In genomic region chr17:66491665-66492064, GRCh38 we compare ENCODE assay signal across 22 cellular contexts.
DNase-seq lines count a peak whose midpoint lies in the region.
"Had no signal": no experiment of that assay in that cellular context is flagged by ENCODE, and none has a peak within 500 bp of the region (broad histone marks: within the 10 kb centered on the region; RNA-seq: fewer than 3 reads in every experiment).

No MANE protein-coding gene starts in this region.

- H3K36me3 Mint-ChIP-seq in activated CD4-positive, alpha-beta T cell treated with anti-CD3 and anti-CD28 coated beads, Interleukin-2, amount 10 ng/mL, durations not matched to agents 24 days and 14 days (ENCODE audit: low read depth) = peaks cover 33% of the 10 kb centered on the region
- peaks cover 42% of the 10 kb centered on the region for H3K36me3 Mint-ChIP-seq in activated T-helper 2 cell treated with anti-CD3 and anti-CD28 coated beads, Interferon-gamma antibody, Interleukin-2, Interleukin-4, amounts not matched to agents 10 μg/mL and 5 μg/mL and 100 μg/mL, durations not matched to agents 14 hours and 24 hours and 36 hours (ENCODE audit: low read depth)

- no peak overlapping the region for H3K4me2 ChIP-seq in mesenchymal stem cell (ENCODE audit: low read length, poor library complexity, severe bottlenecking)
- H3K4me2 ChIP-seq: KMS-11 had no signal

- no peaks in the 10 kb centered on the region for H3K27me3 Mint-ChIP-seq in activated CD4-positive, alpha-beta T cell treated with anti-CD3 and anti-CD28 coated beads, Interleukin-2, amount 10 ng/mL, durations not matched to agents 24 days and 14 days
- H3K27me3 Mint-ChIP-seq in activated T-helper 2 cell treated with anti-CD3 and anti-CD28 coated beads, Interferon-gamma antibody, Interleukin-2, Interleukin-4, amounts not matched to agents 10 μg/mL and 5 μg/mL and 100 μg/mL, durations not matched to agents 14 hours and 24 hours and 36 hours (ENCODE audit: low read depth) = no peaks in the 10 kb centered on the region
- H3K27me3 Mint-ChIP-seq: B cell had no signal

- H3K4ac ChIP-seq in mesenchymal stem cell (ENCODE audit: low read depth in 1 of 2, low read length in 2 of 2) = peak overlapping the region in 1 of 2 experiments; percentile 88

- peaks cover 54% of the 10 kb centered on the region for H3K4me1 Mint-ChIP-seq in activated CD4-positive, alpha-beta T cell treated with anti-CD3 and anti-CD28 coated beads, Interleukin-2, amount 10 ng/mL, durations not matched to agents 24 days and 14 days
- peaks cover 48% of the 10 kb centered on the region for H3K4me1 Mint-ChIP-seq in activated T-helper 2 cell treated with anti-CD3 and anti-CD28 coated beads, Interferon-gamma antibody, Interleukin-2, Interleukin-4, amounts not matched to agents 10 μg/mL and 5 μg/mL and 100 μg/mL, durations not matched to agents 14 hours and 24 hours and 36 hours (ENCODE audit: low read depth)
- H3K4me1 Mint-ChIP-seq: B cell had no signal

- no peak overlapping the region for H2BK120ac ChIP-seq in mesenchymal stem cell (ENCODE audit: low read depth, low read length)

- H3K27ac ChIP-seq in mesenchymal stem cell (ENCODE audit: low read length, poor library complexity, severe bottlenecking) = no peak overlapping the region
- H3K27ac ChIP-seq: KMS-11, lower lobe of right lung, SJCRH30, tibial artery had no signal

- no peak overlapping the region for H4K8ac ChIP-seq in mesenchymal stem cell (ENCODE audit: low read length)

- peak overlapping the region; percentile 22 for H3K4me3 ChIP-seq in Jurkat, Clone E6-1 (ENCODE audit: low read length)
- H3K4me3 ChIP-seq in mesenchymal stem cell (ENCODE audit: insufficient read depth in 1 of 2, low read depth in 1 of 2, low read length in 2 of 2) = no peak overlapping the region
- H3K4me3 ChIP-seq: A549, lower lobe of right lung, mucosa of descending colon, SJCRH30, tibial artery had no signal

- peak overlapping the region; percentile 4 to 82 for H3K18ac ChIP-seq in mesenchymal stem cell (ENCODE audit: low read depth in 1 of 2, low read length in 2 of 2)

- peaks cover 4% of the 10 kb centered on the region for H3K9me3 Mint-ChIP-seq in activated CD4-positive, alpha-beta T cell treated with anti-CD3 and anti-CD28 coated beads, Interleukin-2, amount 10 ng/mL, durations not matched to agents 24 days and 14 days
- no peaks in the 10 kb centered on the region for H3K9me3 Mint-ChIP-seq in activated T-helper 2 cell treated with anti-CD3 and anti-CD28 coated beads, Interferon-gamma antibody, Interleukin-2, Interleukin-4, amounts not matched to agents 10 μg/mL and 5 μg/mL and 100 μg/mL, durations not matched to agents 14 hours and 24 hours and 36 hours
- H3K9me3 Mint-ChIP-seq: nephron had no signal

- H3K23ac ChIP-seq in mesenchymal stem cell (ENCODE audit: low read length in 2 of 2) = no peak overlapping the region

- H3K4me3 Mint-ChIP-seq in activated CD4-positive, alpha-beta T cell treated with anti-CD3 and anti-CD28 coated beads, Interleukin-2, amount 10 ng/mL, durations not matched to agents 24 days and 14 days = no peak overlapping the region
- H3K4me3 Mint-ChIP-seq in activated T-helper 2 cell treated with anti-CD3 and anti-CD28 coated beads, Interferon-gamma antibody, Interleukin-2, Interleukin-4, amounts not matched to agents 10 μg/mL and 5 μg/mL and 100 μg/mL, durations not matched to agents 14 hours and 24 hours and 36 hours (ENCODE audit: low read depth) = no peak overlapping the region
- H3K4me3 Mint-ChIP-seq: B cell, nephron had no signal

- peak overlapping the region; percentile 6 to 86 for H2BK12ac ChIP-seq in mesenchymal stem cell (ENCODE audit: low read length in 2 of 2)

- peak overlapping the region; percentile 12 for H2AK5ac ChIP-seq in mesenchymal stem cell (ENCODE audit: low read length, severe bottlenecking)

- H3K9me3 ChIP-seq in mesenchymal stem cell (ENCODE audit: control insufficient read depth, low read length) = no peaks in the 10 kb centered on the region
- H3K9me3 ChIP-seq: A549, lower lobe of right lung, mucosa of descending colon, tibial artery had no signal

- no peaks in the 10 kb centered on the region for H3K36me3 ChIP-seq in mesenchymal stem cell (ENCODE audit: control insufficient read depth in 1 of 2, insufficient read depth in 2 of 2, low read depth in 1 of 2, low read length in 2 of 2)
- H3K36me3 ChIP-seq: lower lobe of right lung, SJCRH30, tibial artery had no signal

- no CpG with 5 or more reads among the region's 3 CpGs for WGBS in mesenchymal stem cell

- no peak overlapping the region for H2AFZ ChIP-seq in mesenchymal stem cell (ENCODE audit: low read depth, low read length)

- no peak for DNase-seq in activated CD4-positive, alpha-beta T cell treated with anti-CD3 and anti-CD28 coated beads, Interleukin-2, amount 10 ng/mL, durations not matched to agents 24 days and 14 days
- no peak for DNase-seq in activated CD4-positive, alpha-beta T cell treated with anti-CD3 and anti-CD28 coated beads, Interleukin-2, amount 50 U/mL, for 4 hours
- DNase-seq in Jurkat, Clone E6-1 (ENCODE audit: low read depth, low spot score) = no peak
- no peak for DNase-seq in activated T-helper 2 cell treated with anti-CD3 and anti-CD28 coated beads, Interferon-gamma antibody, Interleukin-2, Interleukin-4, amounts not matched to agents 10 μg/mL and 5 μg/mL and 100 μg/mL, durations not matched to agents 14 hours and 24 hours and 36 hours (ENCODE audit: low spot score)
- DNase-seq in mesenchymal stem cell = no peak
- DNase-seq in stimulated activated CD4-positive, alpha-beta T cell treated with anti-CD3 and anti-CD28 coated beads, Interleukin-4, amount 100 ng/mL, for 24 hours = no peak
- no peak for DNase-seq in HuH-7.5 (ENCODE audit: low spot score)
- DNase-seq in middle frontal gyrus (ENCODE audit: extremely low spot score, low spot score) = no peak
- DNase-seq: anterior cingulate cortex; COR-L47; effector CD4-positive, alpha-beta T cell; head of caudate nucleus; lower lobe of right lung; mucosa of descending colon; NCI-H1417 treated with DMSO at 0.1 percent for 48 hours; NCI-H345; SJCRH30; tibial artery had no signal

- peak overlapping the region; percentile 80 for H3K27ac Mint-ChIP-seq in activated CD4-positive, alpha-beta T cell treated with anti-CD3 and anti-CD28 coated beads, Interleukin-2, amount 10 ng/mL, durations not matched to agents 24 days and 14 days
- peak overlapping the region; percentile 81 for H3K27ac Mint-ChIP-seq in activated T-helper 2 cell treated with anti-CD3 and anti-CD28 coated beads, Interferon-gamma antibody, Interleukin-2, Interleukin-4, amounts not matched to agents 10 μg/mL and 5 μg/mL and 100 μg/mL, durations not matched to agents 14 hours and 24 hours and 36 hours
- H3K27ac Mint-ChIP-seq: B cell had no signal

- H2BK5ac ChIP-seq in mesenchymal stem cell (ENCODE audit: low read depth, low read length, poor library complexity, severe bottlenecking) = no peak overlapping the region

- H3K4me1 ChIP-seq in mesenchymal stem cell (ENCODE audit: control insufficient read depth, insufficient read depth, low read depth, low read length) = peaks cover 11% of the 10 kb centered on the region
- H3K4me1 ChIP-seq: lower lobe of right lung, tibial artery had no signal

- no peak overlapping the region for H3K9ac ChIP-seq in mesenchymal stem cell (ENCODE audit: low read length)
- H3K9ac ChIP-seq: KMS-11 had no signal

- H3K14ac ChIP-seq in mesenchymal stem cell (ENCODE audit: low read length in 2 of 2) = peak overlapping the region in 1 of 2 experiments; percentile 55

- intact Hi-C loops in activated CD4-positive, alpha-beta T cell treated with anti-CD3 and anti-CD28 coated beads, Interleukin-2, amount 10 ng/mL, durations not matched to agents 24 days and 14 days (cut with micrococcal nuclease) = no loop called here
- intact Hi-C loops in activated T-helper 2 cell treated with anti-CD3 and anti-CD28 coated beads, Interferon-gamma antibody, Interleukin-2, Interleukin-4, amounts not matched to agents 10 μg/mL and 5 μg/mL and 100 μg/mL, durations not matched to agents 14 hours and 24 hours and 36 hours (cut with micrococcal nuclease) = loop anchor here (2.0 to 10.0 kb wide), 3 partner anchors 19 to 53 kb away; no protein-coding TSS in a partner anchor

- peaks cover 17% of the 10 kb centered on the region for H3K79me1 ChIP-seq in mesenchymal stem cell (replicated peaks; ENCODE audit: low read length, poor library complexity, severe bottlenecking)

- H3K27me3 ChIP-seq in mesenchymal stem cell (ENCODE audit: control insufficient read depth in 1 of 2, insufficient read depth in 1 of 2, low read length in 2 of 2) = no peaks in the 10 kb centered on the region
- H3K27me3 ChIP-seq: SJCRH30, tibial artery had no signal

- H2BK15ac ChIP-seq in mesenchymal stem cell (ENCODE audit: low read depth, poor library complexity, severe bottlenecking) = no peak overlapping the region

- H4K91ac ChIP-seq in mesenchymal stem cell (ENCODE audit: low read length) = no peak overlapping the region
